ENCODE assay signal across 24 cellular contexts in genomic region chr16:65950211-65950610, GRCh38.
"Had no signal": no experiment of that assay in that cellular context is flagged by ENCODE, and none has a peak within 500 bp of the region (broad histone marks: within the 10 kb centered on the region; RNA-seq: fewer than 3 reads in every experiment).

No MANE protein-coding gene starts in this region.

- H3K4me1 ChIP-seq: body of pancreas, foreskin keratinocyte, left ventricle myocardium inferior, pancreas, psoas muscle, right atrium auricular region, tibial artery had no signal

- H3K9me3 ChIP-seq: body of pancreas, left ventricle myocardium inferior, pancreas, psoas muscle, right atrium auricular region, tibial artery had no signal

- H3K27me3 ChIP-seq: body of pancreas, cardiac muscle cell, pancreas, right atrium auricular region, tibial artery had no signal

- ATAC-seq: activated CD8-positive, alpha-beta memory T cell treated with anti-CD3 and anti-CD28 coated beads, Interleukin-2, amount 10 ng/mL, durations not matched to agents 7 days and 5 days; activated CD8-positive, alpha-beta T cell treated with anti-CD3 and anti-CD28 coated beads for 36 hours; activated naive CD8-positive, alpha-beta T cell treated with anti-CD3 and anti-CD28 coated beads, Interleukin-2, amount 50 U/mL, for 24 hours; body of pancreas; foreskin keratinocyte; pancreas; psoas muscle had no signal

- H3K36me3 ChIP-seq: cardiac muscle cell, left ventricle myocardium inferior, pancreas, right atrium auricular region, tibial artery, WERI-Rb-1 had no signal

- H3K27ac ChIP-seq: body of pancreas, cardiac muscle cell, foreskin keratinocyte, left ventricle myocardium inferior, pancreas, psoas muscle, right atrium auricular region, tibial artery, WERI-Rb-1 had no signal

- H3K4me3 ChIP-seq: body of pancreas, cardiac muscle cell, left ventricle myocardium inferior, pancreas, psoas muscle, right atrium auricular region, tibial artery had no signal

- DNase-seq: activated CD4-positive, alpha-beta T cell treated with anti-CD3 and anti-CD28 coated beads, Interleukin-2, amount 10 ng/mL, durations not matched to agents 7 days and 5 days; activated CD4-positive, CD25-positive, alpha-beta regulatory T cell treated with anti-CD3 and anti-CD28 coated beads, Interleukin-2, amount 50 U/mL, for 72 hours; activated CD8-positive, alpha-beta memory T cell treated with anti-CD3 and anti-CD28 coated beads, Interleukin-2, amount 10 ng/mL, durations not matched to agents 7 days and 5 days; activated CD8-positive, alpha-beta T cell treated with anti-CD3 and anti-CD28 coated beads for 36 hours; activated gamma-delta T cell; activated naive CD4-positive, alpha-beta T cell treated with anti-CD3 and anti-CD28 coated beads, Interleukin-2, amount 50 U/mL, for 16 hours; activated naive CD8-positive, alpha-beta T cell treated with anti-CD3 and anti-CD28 coated beads, Interleukin-2, amount 50 U/mL, for 24 hours; activated T-cell treated with anti-CD3 and anti-CD28 coated beads for 4 hours; anterior cingulate cortex; body of pancreas; effector CD4-positive, alpha-beta T cell; erythroblast; foreskin keratinocyte; immature natural killer cell; left ventricle myocardium inferior; pancreas; psoas muscle; stimulated activated CD4-positive, alpha-beta T cell treated with anti-CD3 and anti-CD28 coated beads, Interleukin-12 subunit alpha, Interleukin-12 subunit beta, amount 100 ng/mL, for 4 hours; stimulated activated CD4-positive, alpha-beta T cell treated with anti-CD3 and anti-CD28 coated beads, Interleukin-4, amount 100 ng/mL, for 4 hours; substantia nigra; tibial artery; WERI-Rb-1 had no signal
